29 cellular contexts compared by ENCODE assay signal in genomic region chr17:77223642-77224420, GRCh38.
DNase-seq lines count a peak whose midpoint lies in the region; ATAC-seq, FAIRE-seq and TF ChIP-seq lines count a peak whose summit lies in the region.
"Had no signal": no experiment of that assay in that cellular context is flagged by ENCODE, and none has a peak within 500 bp of the region (broad histone marks: within the 10 kb centered on the region; RNA-seq: fewer than 3 reads in every experiment).

No MANE protein-coding gene starts in this region.

- peak; percentile 44 to 77 (median 56) for ATAC-seq in heart left ventricle
- ATAC-seq in psoas muscle, result peak in 3 of 4 donors; percentile 18 to 60 (median 56)
- ATAC-seq in pancreas, result no peak
- ATAC-seq: foreskin keratinocyte; stimulated activated effector memory CD8-positive, alpha-beta T cell treated with anti-CD3 and anti-CD28 coated beads, Interleukin-12 subunit alpha, Interleukin-12 subunit beta, amount 100 ng/mL, for 72 hours had no signal

- no peak for TF ChIP-seq POLR2A in heart left ventricle (IDR thresholded peaks at IDR 0.05)
- no peak for TF ChIP-seq POLR2A in vagina (IDR thresholded peaks at IDR 0.05)

- no peak for FAIRE-seq in pancreas (lab: Jason Lieb, UNC)

- TF ChIP-seq CTCF in heart left ventricle (IDR thresholded peaks at IDR 0.05) (no peak), left ventricle myocardium inferior (IDR thresholded peaks at IDR 0.05; ENCODE audit: borderline replicate concordance) (no peak), psoas muscle (IDR thresholded peaks at IDR 0.05) (no peak), vagina (IDR thresholded peaks at IDR 0.05) (no peak), pancreas (IDR thresholded peaks at IDR 0.05) (no peak)

- no peaks in the 10 kb centered on the region for H3K27me3 ChIP-seq in heart left ventricle
- no peaks in the 10 kb centered on the region for H3K27me3 ChIP-seq in left ventricle myocardium inferior (ENCODE audit: low read depth)
- no peaks in the 10 kb centered on the region for H3K27me3 ChIP-seq in psoas muscle (ENCODE audit: insufficient read depth in 3 of 3, low read length in 2 of 3)
- H3K27me3 ChIP-seq in vagina, result no peaks in the 10 kb centered on the region
- H3K27me3 ChIP-seq in pancreas, result no peaks in the 10 kb centered on the region
- H3K27me3 ChIP-seq: ascending aorta, foreskin keratinocyte had no signal

- WGBS in heart left ventricle, 4 donors, result 57 to 74% (median 66%) methylated on average over 26 of the region's 26 CpGs
- 56 to 70% (median 63%) methylated on average over 25 to 26 of the region's 26 CpGs for WGBS in psoas muscle, 3 donors
- 83 to 85% methylated on average over 26 of the region's 26 CpGs for WGBS in pancreas, 2 donors

- H3K4me1 ChIP-seq in heart left ventricle, result peaks cover 0 to 32% (median 6%) of the 10 kb centered on the region in 12 donors
- H3K4me1 ChIP-seq in left ventricle myocardium inferior, result peaks cover 50% of the 10 kb centered on the region
- no peaks in the 10 kb centered on the region for H3K4me1 ChIP-seq in psoas muscle
- H3K4me1 ChIP-seq in vagina, result no peaks in the 10 kb centered on the region
- no peaks in the 10 kb centered on the region for H3K4me1 ChIP-seq in pancreas
- H3K4me1 ChIP-seq: ascending aorta, foreskin keratinocyte had no signal

- DNase-seq in heart left ventricle (peak in 2 of 5 donors; percentile 35 to 54), cardiac septum (ENCODE audit: low spot score) (no peak), left ventricle myocardium inferior (no peak), psoas muscle (no peak), vagina (ENCODE audit: extremely low spot score in 2 of 2) (no peak), NCI-H524 treated with DMSO at 0.1 percent for 48 hours (lab: John Stamatoyannopoulos, UW) (no peak), pancreas (no peak), NCI-H446 treated with DMSO at 0.1 percent for 48 hours (lab: John Stamatoyannopoulos, UW) (no peak)
- DNase-seq: 8988T; activated B cell treated with CpG ODN at 0.5 μM for 24 hours; activated CD4-positive, alpha-beta T cell treated with anti-CD3 and anti-CD28 coated beads, Interleukin-2, amount 50 U/mL, for 48 hours; activated CD8-positive, alpha-beta memory T cell treated with anti-CD3 and anti-CD28 coated beads, Interleukin-2, amount 50 U/mL, for 4 hours; activated naive CD8-positive, alpha-beta T cell treated with anti-CD3 and anti-CD28 coated beads for 36 hours; CD4-positive, CD25-positive, alpha-beta regulatory T cell; DMS 273 treated with DMSO at 0.1 percent for 48 hours; foreskin keratinocyte; HCEC 1CT; hypothalamus; NCI-H1092 treated with DMSO at 0.1 percent for 48 hours; NCI-H2029; NCI-H446; nephron progenitor cell; OCI-M1; SHP77; stimulated activated CD4-positive, alpha-beta T cell treated with anti-CD3 and anti-CD28 coated beads, Interleukin-1b, Interleukin-23, amount 100 ng/mL, for 48 hours had no signal

- H3K36me3 ChIP-seq in heart left ventricle (peaks cover 0 to 14% (median 5%) of the 10 kb centered on the region in 9 donors), left ventricle myocardium inferior (peaks cover 12% of the 10 kb centered on the region), psoas muscle (ENCODE audit: insufficient read depth in 1 of 2, low read depth in 1 of 2) (peaks cover 0 to 4% of the 10 kb centered on the region in 2 donors), vagina (no peaks in the 10 kb centered on the region), pancreas (no peaks in the 10 kb centered on the region)
- H3K36me3 ChIP-seq: thoracic aorta had no signal

- H3K27ac ChIP-seq in heart left ventricle, result peak overlapping the region; percentile 1 to 89 (median 79)
- H3K27ac ChIP-seq in left ventricle myocardium inferior (replicated peaks), result peak overlapping the region; percentile 78
- peak overlapping the region; percentile 13 for H3K27ac ChIP-seq in psoas muscle
- peak overlapping the region; percentile 10 for H3K27ac ChIP-seq in vagina
- no peak overlapping the region for H3K27ac ChIP-seq in pancreas
- H3K27ac ChIP-seq: epithelial cell of prostate, foreskin keratinocyte, thoracic aorta had no signal

- intact Hi-C loops in heart left ventricle (cut with DNase I) (no loop called here), cardiac septum (cut with DNase I) (no loop called here), left ventricle myocardium inferior (cut with micrococcal nuclease) (no loop called here), psoas muscle (cut with DNase I) (no loop called here), vagina (cut with DNase I) (no loop called here), pancreas (cut with DNase I) (no loop called here)

- H3K9me3 ChIP-seq in heart left ventricle, result peaks cover 0 to 9% (median 0%) of the 10 kb centered on the region in 12 donors
- H3K9me3 ChIP-seq in left ventricle myocardium inferior (replicated peaks), result no peaks in the 10 kb centered on the region
- H3K9me3 ChIP-seq in psoas muscle, result no peaks in the 10 kb centered on the region
- H3K9me3 ChIP-seq in vagina, result no peaks in the 10 kb centered on the region
- H3K9me3 ChIP-seq in pancreas, result no peaks in the 10 kb centered on the region
- H3K9me3 ChIP-seq: ascending aorta, thoracic aorta had no signal

- H3K4me3 ChIP-seq in heart left ventricle, result no peak overlapping the region
- no peak overlapping the region for H3K4me3 ChIP-seq in left ventricle myocardium inferior
- H3K4me3 ChIP-seq in psoas muscle, result no peak overlapping the region
- no peak overlapping the region for H3K4me3 ChIP-seq in vagina
- no peak overlapping the region for H3K4me3 ChIP-seq in pancreas
- H3K4me3 ChIP-seq: ascending aorta, thoracic aorta had no signal

Comparison
In these comparisons a context has a peak if more than half of its experiments do, and no peak if none do; other contexts are left out.
1. ATAC-seq: peak in heart left ventricle (4 of 4) and psoas muscle (3 of 4); none in pancreas (0 of 4).
2. H3K27ac ChIP-seq: peak in heart left ventricle (12 of 12), left ventricle myocardium inferior (single experiment), psoas muscle (single experiment) and vagina (single experiment); none in pancreas (0 of 4).